Comparison of ENCODE assay signal across 11 cellular contexts in genomic region chr1:246151796-246152434, GRCh38.
A peak's percentile ranks its signal among the peaks of the same experiment; 100 is the strongest.
DNase-seq lines count a peak whose midpoint lies in the region; ATAC-seq, FAIRE-seq and TF ChIP-seq lines count a peak whose summit lies in the region.
"Had no signal": no experiment of that assay in that cellular context is flagged by ENCODE, and none has a peak within 500 bp of the region (broad histone marks: within the 10 kb centered on the region; RNA-seq: fewer than 3 reads in every experiment).

No MANE protein-coding gene starts in this region.

- no peak for ATAC-seq in IMR-90 (ENCODE audit: low read depth)
- no peak for ATAC-seq in GM19328 (IDR thresholded peaks at IDR 0.05; ENCODE audit: unreplicated experiment)
- ATAC-seq: left colon had no signal

- DNase-seq in COLO668 (lab: John Stamatoyannopoulos, UW; ENCODE audit: unreplicated experiment) (peak; percentile 83), IMR-90 (peak; percentile 9), SK-MEL-5 (ENCODE audit: low read depth, low spot score) (peak; percentile 4), cardiac septum (ENCODE audit: low spot score) (no peak), dorsolateral prefrontal cortex (no peak)
- DNase-seq in CD4-positive, alpha-beta memory T cell: no peak
- DNase-seq: left colon, PC-9 had no signal

- 0 out of 2 replicates have a peak, but pooled peaks cover 3% of the 10 kb centered on the region for H3K4me1 ChIP-seq in IMR-90 (ENCODE audit: control insufficient read depth, insufficient read depth, low read length)
- H3K4me1 ChIP-seq in CD4-positive, alpha-beta memory T cell (ENCODE audit: insufficient read depth, low read length): no peaks in the 10 kb centered on the region

- WGBS in IMR-90 (ENCODE audit: extremely low coverage in 2 of 2, insufficient read length in 1 of 2), 2 experiments: 52% methylated on average over 2 of the region's 6 CpGs; no CpG with 5 or more reads in 1 of the 2 experiments

- H3K14ac ChIP-seq in IMR-90 (replicated peaks; ENCODE audit: low read depth, low read length): peak overlapping the region; percentile 36; the same call in 1 of the 2 replicates

- TF ChIP-seq CTCF in IMR-90 (conservative IDR thresholded peaks at IDR 0.05; ENCODE audit: low read depth, low read length) (no peak), dorsolateral prefrontal cortex (IDR thresholded peaks at IDR 0.05 in 54 of 56, conservative IDR thresholded peaks at IDR 0.05 in 2 of 56; ENCODE audit: low read depth in 1 of 56, partially characterized antibody in 56 of 56) (peak in 1 of 56 donors; percentile 10)

- no peak overlapping the region for H4K5ac ChIP-seq in IMR-90 (ENCODE audit: low read depth, low read length)

- no peaks in the 10 kb centered on the region for H4K20me1 ChIP-seq in IMR-90 (ENCODE audit: insufficient read depth, low read length)

- H2AFZ ChIP-seq in IMR-90 (replicated peaks; ENCODE audit: low read length, poor library complexity): peak overlapping the region; percentile 46
- H2AFZ ChIP-seq: PC-9 had no signal

- TF ChIP-seq POLR2A in IMR-90 (IDR thresholded peaks at IDR 0.05; ENCODE audit: low read depth, low read length): no peak

- H3K36me3 ChIP-seq in IMR-90 (ENCODE audit: control insufficient read depth, insufficient read depth, low read length): no peaks in the 10 kb centered on the region; the same call in 1 of the 2 replicates
- H3K36me3 ChIP-seq in CD4-positive, alpha-beta memory T cell (ENCODE audit: insufficient read depth, low read length): no peaks in the 10 kb centered on the region

- 0 out of 2 replicates have a peak overlapping the region, but pooled peaks have one; percentile 25 for H3K23ac ChIP-seq in IMR-90 (ENCODE audit: low read depth, low read length)

- no peaks in the 10 kb centered on the region for H3K27me3 ChIP-seq in IMR-90 (ENCODE audit: control insufficient read depth, insufficient read depth, low read length)
- H3K27me3 ChIP-seq in CD4-positive, alpha-beta memory T cell (ENCODE audit: insufficient read depth, low read length): no peaks in the 10 kb centered on the region
- H3K27me3 ChIP-seq in dorsolateral prefrontal cortex: no peaks in the 10 kb centered on the region

- no peak overlapping the region; a peak in 1 of 4 replicates for H4K8ac ChIP-seq in IMR-90 (ENCODE audit: low read depth in 2 of 2, low read length in 2 of 2)

- no TSS peak for BruUV-seq in IMR-90 (replicated peaks; lab: Mats Ljungman, UMichigan)

- H3K9me3 Mint-ChIP-seq in CD4-positive, alpha-beta memory T cell: peaks cover 0 to 2% (median 0%) of the 10 kb centered on the region in 8 donors

- no peak overlapping the region for H2AK9ac ChIP-seq in IMR-90 (replicated peaks; ENCODE audit: low read depth, low read length, poor library complexity)

- no peak overlapping the region for H3K27ac Mint-ChIP-seq in CD4-positive, alpha-beta memory T cell
- H3K27ac Mint-ChIP-seq: B cell had no signal

- no peaks in the 10 kb centered on the region for H3K4me1 Mint-ChIP-seq in CD4-positive, alpha-beta memory T cell
- H3K4me1 Mint-ChIP-seq: B cell had no signal

- in situ Hi-C loops in IMR-90 (cut with MboI; ENCODE audit: low sequenced_read_pairs): no loop called here
- in situ Hi-C loops in SK-MEL-5 (cut with HindIII; ENCODE audit: low pct_unique_long_range_greater_than_20kb, low sequenced_read_pairs): no loop called here

- no peak for TF ChIP-seq RAD21 in IMR-90 (IDR thresholded peaks at IDR 0.05; ENCODE audit: low read length)

- no peaks in the 10 kb centered on the region for H3K9me3 ChIP-seq in IMR-90 (ENCODE audit: control insufficient read depth, insufficient read depth, low read length)
- H3K9me3 ChIP-seq in CD4-positive, alpha-beta memory T cell (ENCODE audit: control insufficient read depth in 1 of 2, low read length in 2 of 2): no peaks in the 10 kb centered on the region

- H3K4me2 ChIP-seq in IMR-90 (ENCODE audit: low read depth, low read length): no peak overlapping the region
- H3K4me2 ChIP-seq: PC-9 had no signal

- FAIRE-seq in islet of Langerhans (lab: Jason Lieb, UNC): peak; percentile 27

- no peak overlapping the region for H2BK120ac ChIP-seq in IMR-90 (ENCODE audit: low read depth, low read length)

- H3K4ac ChIP-seq in IMR-90 (ENCODE audit: low read depth, low read length): no peak overlapping the region

- CTCF ChIA-PET in IMR-90 (lab: Yijun Ruan, JAX): interaction anchor here (0.7 to 1.2 kb wide), 2 partner anchors 21 to 64 kb away, joined by 3 read pairs; no protein-coding TSS in a partner anchor
- CTCF ChIA-PET in CD4-positive, alpha-beta memory T cell (lab: Charles Lee; ENCODE audit: partially characterized antibody): no interaction called here

- no peak overlapping the region for H3K9ac ChIP-seq in IMR-90 (ENCODE audit: low read depth, low read length)

- H3K27me3 Mint-ChIP-seq in CD4-positive, alpha-beta memory T cell: no peaks in the 10 kb centered on the region
- H3K27me3 Mint-ChIP-seq: B cell had no signal

- H3K4me3 ChIP-seq in IMR-90 (ENCODE audit: insufficient read depth, low read depth, low read length) (no peak overlapping the region), dorsolateral prefrontal cortex (no peak overlapping the region)
- H3K4me3 ChIP-seq in CD4-positive, alpha-beta memory T cell (ENCODE audit: low read length in 2 of 2): no peak overlapping the region
- H3K4me3 ChIP-seq: PC-9 had no signal

- H2BK20ac ChIP-seq in IMR-90 (ENCODE audit: low read depth, low read length): no peak overlapping the region

- no peak overlapping the region for H2BK5ac ChIP-seq in IMR-90 (ENCODE audit: low read depth, low read length, poor library complexity, severe bottlenecking)

- no peak overlapping the region; the same call in 2 of the 3 replicates for H2BK15ac ChIP-seq in IMR-90 (ENCODE audit: low read depth, low read length)

- H3K4me3 Mint-ChIP-seq in CD4-positive, alpha-beta memory T cell: no peak overlapping the region
- H3K4me3 Mint-ChIP-seq: B cell had no signal

- peak overlapping the region; percentile 30; the same call in 1 of the 2 replicates for H2AK5ac ChIP-seq in IMR-90 (ENCODE audit: low read depth, low read length)

- H3K79me1 ChIP-seq in IMR-90 (ENCODE audit: low read depth in 1 of 2, low read length in 2 of 2): 0 out of 4 replicates have a peak, but pooled peaks cover 0 to 4% of the 10 kb centered on the region in 2 experiments

- H3K27ac ChIP-seq in IMR-90 (ENCODE audit: insufficient read depth, low read length) (no peak overlapping the region), dorsolateral prefrontal cortex (no peak overlapping the region)
- no peak overlapping the region for H3K27ac ChIP-seq in CD4-positive, alpha-beta memory T cell (ENCODE audit: low read depth, low read length)
- H3K27ac ChIP-seq: PC-9 had no signal

- H3K56ac ChIP-seq in IMR-90 (ENCODE audit: extremely low read depth, insufficient read depth, low read length): no peak overlapping the region

- no peak overlapping the region for H4K91ac ChIP-seq in IMR-90 (ENCODE audit: insufficient read depth, low read depth, low read length)

- H3K18ac ChIP-seq in IMR-90 (ENCODE audit: low read depth, low read length): no peak overlapping the region

- dilution Hi-C loops in IMR-90 (cut with HindIII; ENCODE audit: low sequenced_read_pairs, unreplicated experiment): no loop called here

- POLR2A ChIA-PET in IMR-90 (lab: Charles Lee; ENCODE audit: unreplicated experiment): no interaction called here
- POLR2A ChIA-PET in CD4-positive, alpha-beta memory T cell (lab: Charles Lee; ENCODE audit: partially characterized antibody): no interaction called here

- H3K9me1 ChIP-seq in IMR-90 (ENCODE audit: insufficient read depth, low read length): peaks cover 8% of the 10 kb centered on the region

- peaks cover 2 to 41% of the 10 kb centered on the region in 2 donors for H3K36me3 Mint-ChIP-seq in CD4-positive, alpha-beta memory T cell

- intact Hi-C loops in IMR-90 (cut with micrococcal nuclease) (no loop called here), cardiac septum (cut with DNase I) (no loop called here), dorsolateral prefrontal cortex (cut with DNase I) (no loop called here)
- intact Hi-C loops in CD4-positive, alpha-beta memory T cell (cut with micrococcal nuclease): no loop called here

TF ChIP-seq in IMR-90, 13 proteins besides CTCF, POLR2A, EP300 and RAD21:
- no peak for TF ChIP-seq RFX5 (IDR thresholded peaks at IDR 0.05; ENCODE audit: low read depth, low read length)
- no peak for TF ChIP-seq RCOR1 (IDR thresholded peaks at IDR 0.05; ENCODE audit: insufficient replicate concordance, low read length)
- TF ChIP-seq MAZ (IDR thresholded peaks at IDR 0.05; ENCODE audit: borderline replicate concordance, low read depth, low read length): no peak
- TF ChIP-seq SMC3 (IDR thresholded peaks at IDR 0.05; ENCODE audit: low read depth, low read length): no peak
- no peak for TF ChIP-seq CEBPB (IDR thresholded peaks at IDR 0.05; ENCODE audit: low read depth, low read length)
- TF ChIP-seq CHD1 (IDR thresholded peaks at IDR 0.05; ENCODE audit: low read depth, low read length): no peak

Comparison
In these comparisons a context has a peak if more than half of its experiments do, and no peak if none do; other contexts are left out.
1. DNase-seq: peak in COLO668 (single experiment), IMR-90 (single experiment) and SK-MEL-5 (single experiment); none in CD4-positive, alpha-beta memory T cell (0 of 5), cardiac septum (single experiment) and dorsolateral prefrontal cortex (0 of 10).